In the genomic region with DNA sequence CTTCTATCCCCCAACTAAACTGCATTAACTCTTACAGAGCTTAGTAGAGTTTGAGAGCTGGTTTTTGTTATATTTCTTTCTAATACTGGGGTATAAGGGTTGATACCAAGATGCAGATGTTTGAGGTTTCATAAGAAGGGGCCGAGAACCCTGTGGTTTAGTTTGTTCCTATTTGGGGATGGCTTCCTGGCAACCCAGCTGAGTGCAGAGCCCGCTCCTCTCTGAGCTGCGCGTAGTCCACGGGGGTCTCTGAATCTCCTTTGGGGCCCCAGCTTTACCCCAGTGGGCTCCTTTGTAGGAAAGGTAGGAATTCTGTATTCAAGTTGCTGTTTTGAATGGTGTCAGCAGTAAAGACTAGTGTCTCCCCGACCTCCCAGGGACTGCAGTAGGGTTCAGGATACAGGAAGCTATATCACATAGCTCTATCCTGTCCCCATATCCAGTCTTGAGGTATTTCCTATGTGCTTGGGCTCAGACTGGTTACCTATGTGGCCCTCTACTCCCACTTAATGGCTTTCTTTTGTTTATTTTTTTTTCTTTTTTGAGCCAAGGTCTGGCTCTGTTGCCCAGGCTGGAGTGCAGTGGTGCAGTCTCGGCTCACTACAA, we compare ENCODE assay signal across 10 cellular contexts. TPM values are rescaled to one million over a fixed set of nuclear protein-coding genes. Genes with fewer than 3 reads are reported as not detected.
DNase-seq lines count a peak whose midpoint lies in the region; ATAC-seq and TF ChIP-seq lines count a peak whose summit lies in the region.
"Had no signal": no experiment of that assay in that cellular context is flagged by ENCODE, and none has a peak within 500 bp of the region (broad histone marks: within the 10 kb centered on the region; RNA-seq: fewer than 3 reads in every experiment).

No MANE protein-coding gene starts in this region.

- H3K27ac ChIP-seq in neutrophil (peak overlapping the region; percentile 99), dorsolateral prefrontal cortex (peak overlapping the region in 6 of 59 donors; percentile 9 to 61 (median 26)), esophagus squamous epithelium (peak overlapping the region in 2 of 4 donors; percentile 1 to 43)

- 73 to 94% methylated on average over 6 of the region's 7 CpGs for WGBS in esophagus squamous epithelium, 2 donors

- ATAC-seq in GM18861 (IDR thresholded peaks at IDR 0.05; ENCODE audit: unreplicated experiment) (peak; percentile 38), GM21786 (IDR thresholded peaks at IDR 0.05; ENCODE audit: unreplicated experiment) (peak; percentile 74)

- H3K4me1 ChIP-seq in neutrophil (ENCODE audit: control insufficient read depth in 1 of 2, insufficient read depth in 1 of 2, low read depth in 1 of 2, low read length in 1 of 2) (peaks cover 83 to 85% of the 10 kb centered on the region in 2 experiments), esophagus squamous epithelium (peaks cover 0 to 4% (median 0%) of the 10 kb centered on the region in 3 donors)

- TF ChIP-seq POLR2A in esophagus squamous epithelium (IDR thresholded peaks at IDR 0.05) = no peak

- TF ChIP-seq CTCF in neutrophil (IDR thresholded peaks at IDR 0.05) (no peak), dorsolateral prefrontal cortex (IDR thresholded peaks at IDR 0.05 in 54 of 56, conservative IDR thresholded peaks at IDR 0.05 in 2 of 56; ENCODE audit: low read depth in 1 of 56, partially characterized antibody in 56 of 56) (no peak), esophagus squamous epithelium (IDR thresholded peaks at IDR 0.05) (no peak)

- H3K36me3 ChIP-seq in neutrophil (peaks cover 32% of the 10 kb centered on the region), esophagus squamous epithelium (no peaks in the 10 kb centered on the region)

- H3K27me3 ChIP-seq in neutrophil (no peaks in the 10 kb centered on the region), dorsolateral prefrontal cortex (no peaks in the 10 kb centered on the region), esophagus squamous epithelium (peaks cover 0 to 19% (median 0%) of the 10 kb centered on the region in 4 donors)

- H3K4me3 ChIP-seq in neutrophil (ENCODE audit: low read depth in 1 of 2, low read length in 1 of 2) (peak overlapping the region; percentile 52 to 56), dorsolateral prefrontal cortex (no peak overlapping the region), esophagus squamous epithelium (no peak overlapping the region)

- H3K9me3 ChIP-seq in neutrophil = no peaks in the 10 kb centered on the region
- H3K9me3 ChIP-seq in esophagus squamous epithelium = peaks cover 0 to 9% (median 5%) of the 10 kb centered on the region in 3 donors

- intact Hi-C loops in dorsolateral prefrontal cortex (cut with DNase I) = no loop called here
- intact Hi-C loops in esophagus squamous epithelium (cut with DNase I) = no loop called here
- intact Hi-C loops in head of caudate nucleus (cut with DNase I) = no loop called here

- DNase-seq in MV-4-11 (lab: John Stamatoyannopoulos, UW) (peak; percentile 63), dorsolateral prefrontal cortex (no peak), esophagus squamous epithelium (lab: John Stamatoyannopoulos, UW) (no peak), head of caudate nucleus (no peak), NCI-H187 treated with DMSO at 0.1 percent for 48 hours (lab: John Stamatoyannopoulos, UW) (no peak)
- DNase-seq: GOT3, NCI-H510A treated with DMSO at 0.1 percent for 48 hours had no signal

RNA-seq across cellular contexts. Expression of gene PLXNC1, which starts 25.4 kb away (rescaled TPM):
- total RNA-seq in dorsolateral prefrontal cortex (10 to 100 TPM in 119 of 120 experiments, 1 to 10 TPM in 1; 9.4 to 45.3 (median 27.4) TPM), esophagus squamous epithelium (1 to 10 TPM; 1.0 to 6.7 (median 2.6) TPM)

Comparison
In these comparisons a context has a peak if more than half of its experiments do, and no peak if none do; other contexts are left out.
1. H3K4me3 ChIP-seq: peak in neutrophil (2 of 2); none in dorsolateral prefrontal cortex (0 of 59) and esophagus squamous epithelium (0 of 4).